ENCODE assay signal across 8 cellular contexts in genomic region chr2:204177977-204178522, GRCh38.
A peak's percentile ranks its signal among the peaks of the same experiment; 100 is the strongest.
DNase-seq lines count a peak whose midpoint lies in the region; ATAC-seq and TF ChIP-seq lines count a peak whose summit lies in the region.

No MANE protein-coding gene starts in this region.

- no peak overlapping the region for H3K27ac ChIP-seq in Peyer's patch

- DNase-seq in HFFc6, result peak; percentile 7
- DNase-seq in Peyer's patch, result peak in 2 of 3 donors; percentile 32 to 74
- peak; percentile 62 for DNase-seq in activated T-helper 9 cell treated with anti-CD3 and anti-CD28 coated beads, Interleukin-2, amount 50 U/mL, for 16 hours (ENCODE audit: low read depth)
- peak; percentile 77 for DNase-seq in left ventricle myocardium superior
- peak; percentile 32 to 71 for DNase-seq in stimulated activated CD4-positive, alpha-beta T cell treated with anti-CD3 and anti-CD28 coated beads, Interleukin-1b, Interleukin-23, amount 100 ng/mL, for 1 hour (ENCODE audit: low read depth in 2 of 2)
- DNase-seq in SHP77 treated with DMSO at 0.1 percent for 48 hours (lab: John Stamatoyannopoulos, UW), result no peak
- no peak for DNase-seq in posterior cingulate gyrus

- H3K27ac Mint-ChIP-seq in HFFc6, result no peak overlapping the region

- H3K4me3 ChIP-seq in Peyer's patch, result no peak overlapping the region

- H3K4me1 Mint-ChIP-seq in HFFc6 (ENCODE audit: low read depth), result no peaks in the 10 kb centered on the region

- H3K9me3 ChIP-seq in Peyer's patch, result no peaks in the 10 kb centered on the region

- no peaks in the 10 kb centered on the region for H3K27me3 ChIP-seq in Peyer's patch

- no peak for TF ChIP-seq POLR2A in Peyer's patch (IDR thresholded peaks at IDR 0.05)

- H3K36me3 ChIP-seq in Peyer's patch, result no peaks in the 10 kb centered on the region

- peak; percentile 82 for ATAC-seq in GM18498 (IDR thresholded peaks at IDR 0.05; ENCODE audit: unreplicated experiment)
- ATAC-seq in left ventricle myocardium superior, result peak; percentile 69

- no peaks in the 10 kb centered on the region for H3K36me3 Mint-ChIP-seq in HFFc6 (ENCODE audit: low read depth)

- TF ChIP-seq CTCF in HFFc6 (IDR thresholded peaks at IDR 0.05) (peak; percentile 76), Peyer's patch (IDR thresholded peaks at IDR 0.05) (peak in 5 of 6 experiments; percentile 8 to 59 (median 51))

- H3K4me1 ChIP-seq in Peyer's patch, result no peaks in the 10 kb centered on the region

- intact Hi-C loops in left ventricle myocardium superior (cut with micrococcal nuclease), result loop anchor here (5.0 kb wide), 1 partner anchor 71 kb away; no protein-coding TSS in a partner anchor
- intact Hi-C loops in posterior cingulate gyrus (cut with DNase I), result no loop called here

- H3K9me3 Mint-ChIP-seq in HFFc6, result no peaks in the 10 kb centered on the region

- peaks cover 6% of the 10 kb centered on the region for H3K27me3 Mint-ChIP-seq in HFFc6 (ENCODE audit: insufficient read depth)

- H3K4me3 Mint-ChIP-seq in HFFc6, result no peak overlapping the region

Comparison
In these comparisons a context has a peak if more than half of its experiments do, and no peak if none do; other contexts are left out.
1. DNase-seq: peak in HFFc6 (single experiment), Peyer's patch (2 of 3), activated T-helper 9 cell treated with anti-CD3 and anti-CD28 coated beads, Interleukin-2, amount 50 U/mL, for 16 hours (single experiment), left ventricle myocardium superior (single experiment) and stimulated activated CD4-positive, alpha-beta T cell treated with anti-CD3 and anti-CD28 coated beads, Interleukin-1b, Interleukin-23, amount 100 ng/mL, for 1 hour (2 of 2); none in SHP77 treated with DMSO at 0.1 percent for 48 hours (single experiment) and posterior cingulate gyrus (0 of 10).